21 cellular contexts compared by ENCODE assay signal in the genomic region with DNA sequence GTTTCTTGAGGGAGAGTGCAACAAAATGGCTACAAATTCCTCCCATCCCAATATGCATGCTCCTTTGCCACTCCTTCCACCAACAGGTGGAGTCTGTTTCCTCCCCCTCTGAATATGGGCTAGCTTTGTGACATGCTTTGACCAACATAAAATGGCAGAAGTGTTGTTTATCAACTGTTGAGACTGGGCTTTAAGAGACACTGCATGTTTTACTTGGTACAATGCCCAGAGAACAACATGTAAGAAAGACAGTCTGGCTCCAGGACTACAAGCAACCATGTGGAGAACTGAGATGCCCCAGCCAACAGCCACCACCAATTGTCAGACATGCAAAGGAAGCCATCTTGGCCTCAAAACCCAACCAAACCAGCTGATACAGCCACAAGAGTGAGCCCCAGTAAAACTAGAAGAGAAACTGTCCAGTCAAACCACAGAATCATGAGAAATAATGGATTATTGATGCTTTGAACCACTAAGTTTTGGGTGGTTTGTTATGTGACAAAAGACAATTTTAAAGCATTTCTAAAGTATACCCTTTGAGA.
"Had no signal": no experiment of that assay in that cellular context is flagged by ENCODE, and none has a peak within 500 bp of the region (broad histone marks: within the 10 kb centered on the region; RNA-seq: fewer than 3 reads in every experiment).

No MANE protein-coding gene starts in this region.

- H3K4me1 ChIP-seq: esophagus squamous epithelium, tibial nerve had no signal

- H3K27me3 ChIP-seq: cardiac muscle cell, tibial nerve had no signal

- H3K9me3 ChIP-seq: esophagus squamous epithelium, tibial nerve had no signal

- FAIRE-seq: frontal cortex, keratinocyte, urothelium cell line had no signal

- DNase-seq: activated CD4-positive, alpha-beta T cell treated with anti-CD3 and anti-CD28 coated beads, Interleukin-2, amount 50 U/mL, for 1 hour; activated CD4-positive, CD25-positive, alpha-beta regulatory T cell treated with anti-CD3 and anti-CD28 coated beads, Interleukin-2, amount 50 U/mL, for 72 hours; activated CD8-positive, alpha-beta memory T cell treated with anti-CD3 and anti-CD28 coated beads for 24 hours; activated CD8-positive, alpha-beta memory T cell treated with anti-CD3 and anti-CD28 coated beads, Interleukin-2, amount 50 U/mL, for 48 hours; activated effector memory CD4-positive, alpha-beta T cell treated with anti-CD3 and anti-CD28 coated beads, Interleukin-2, amount 50 U/mL, for 16 hours; activated naive CD4-positive, alpha-beta T cell treated with anti-CD3 and anti-CD28 coated beads, Interleukin-2, amount 50 U/mL, for 16 hours; activated T-cell treated with anti-CD3 and anti-CD28 coated beads, Interleukin-2, amount 50 U/mL, for 72 hours; aorta; dermis blood vessel endothelial cell; effector memory CD8-positive, alpha-beta T cell; esophagus squamous epithelium; head of caudate nucleus; mammary epithelial cell; occipital lobe had no signal

- ATAC-seq: activated T-cell treated with anti-CD3 and anti-CD28 coated beads, Interleukin-2, amount 50 U/mL, for 72 hours; effector memory CD8-positive, alpha-beta T cell; left lobe of liver had no signal

- H3K27ac ChIP-seq: cardiac muscle cell, esophagus squamous epithelium, skin epidermis, tibial nerve had no signal

- H3K4me3 ChIP-seq: cardiac muscle cell, esophagus squamous epithelium, skin epidermis, tibial nerve had no signal

- H3K36me3 ChIP-seq: cardiac muscle cell, esophagus squamous epithelium, tibial nerve had no signal
